Comparison of ENCODE assay signal across 22 cellular contexts in the genomic region with DNA sequence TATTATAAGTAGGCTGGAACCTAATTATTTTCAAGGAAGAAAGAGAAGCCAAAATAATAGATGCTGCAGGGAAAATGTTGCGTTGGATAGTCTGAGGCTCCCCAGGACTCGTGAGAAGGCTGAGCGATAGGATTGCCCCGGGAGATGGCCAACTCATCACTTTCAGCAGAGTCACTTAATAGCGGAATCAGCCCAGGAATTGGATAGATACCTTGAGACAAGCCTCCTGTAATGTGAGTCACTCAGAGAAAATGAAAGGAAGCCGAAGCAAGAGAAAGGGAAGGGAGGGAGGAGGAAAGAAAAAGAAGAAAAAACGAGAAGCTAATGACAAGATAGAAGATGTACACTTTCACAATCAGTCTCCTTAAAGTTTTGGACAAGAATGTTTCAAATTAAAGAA.
A peak's percentile ranks its signal among the peaks of the same experiment; 100 is the strongest.
DNase-seq lines count a peak whose midpoint lies in the region; TF ChIP-seq lines count a peak whose summit lies in the region.
"Had no signal": no experiment of that assay in that cellular context is flagged by ENCODE, and none has a peak within 500 bp of the region (broad histone marks: within the 10 kb centered on the region; RNA-seq: fewer than 3 reads in every experiment).

No MANE protein-coding gene starts in this region.

- H3K79me2 ChIP-seq in osteoblast (ENCODE audit: insufficient read depth, low read length): no peaks in the 10 kb centered on the region

- H3K4me2 ChIP-seq in osteoblast (ENCODE audit: insufficient read depth, low read length): peak overlapping the region; percentile 18
- H3K4me2 ChIP-seq: BLaER1 treated with 17β-estradiol and CSF1 and Interleukin-3, amounts not matched to agents 10 nM and 100 nM had no signal

- H4K20me1 ChIP-seq in osteoblast (ENCODE audit: insufficient read depth, low read length): no peaks in the 10 kb centered on the region
- H4K20me1 ChIP-seq: BLaER1 treated with 17β-estradiol and CSF1 and Interleukin-3, amounts not matched to agents 10 nM and 100 nM had no signal

- H3K9me3 ChIP-seq in osteoblast (ENCODE audit: low read depth, low read length): no peaks in the 10 kb centered on the region
- H3K9me3 ChIP-seq: upper lobe of left lung had no signal

- H3K4me1 ChIP-seq in osteoblast (ENCODE audit: insufficient read depth, low read length): no peaks in the 10 kb centered on the region
- H3K4me1 ChIP-seq: upper lobe of left lung had no signal

- DNase-seq in EH (ENCODE audit: low read depth) (peak; percentile 53), NCI-H226 (peak; percentile 33), epithelial cell of esophagus (ENCODE audit: low read depth) (peak; percentile 58), osteoblast (ENCODE audit: insufficient read length, low spot score, missing footprints) (no peak), NCI-H146 treated with DMSO at 0.1 percent for 48 hours (lab: John Stamatoyannopoulos, UW; ENCODE audit: unreplicated experiment) (no peak), mucosa of gallbladder (ENCODE audit: low spot score) (no peak), GF-D8 (lab: John Stamatoyannopoulos, UW) (no peak)
- no peak for DNase-seq in activated CD8-positive, alpha-beta memory T cell treated with anti-CD3 and anti-CD28 coated beads for 24 hours
- DNase-seq: activated CD4-positive, alpha-beta memory T cell treated with anti-CD3 and anti-CD28 coated beads for 36 hours; cerebellar nuclear complex; GOT3; head of caudate nucleus; left colon; NCI-H1105; NCI-H2081; NCI-H82; retina; SHP77; substantia nigra; T-helper 9 cell; upper lobe of left lung had no signal

- TF ChIP-seq CTCF in epithelial cell of esophagus (IDR thresholded peaks at IDR 0.05; ENCODE audit: insufficient read depth, low read depth, low read length, missing control alignments) (no peak), osteoblast (IDR thresholded peaks at IDR 0.05; ENCODE audit: extremely low read depth, low read depth, low read length) (no peak)

- H3K27me3 ChIP-seq in osteoblast (ENCODE audit: insufficient read depth, low read length): peaks cover 2% of the 10 kb centered on the region
- H3K27me3 ChIP-seq: BLaER1 treated with 17β-estradiol and CSF1 and Interleukin-3, amounts not matched to agents 10 nM and 100 nM; upper lobe of left lung had no signal

- no peak overlapping the region for H3K27ac ChIP-seq in osteoblast (ENCODE audit: low read depth, low read length)
- H3K27ac ChIP-seq: BLaER1 treated with 17β-estradiol and CSF1 and Interleukin-3, amounts not matched to agents 10 nM and 100 nM; upper lobe of left lung had no signal

- H2AFZ ChIP-seq in osteoblast (ENCODE audit: low read length): no peak overlapping the region

- H3K4me3 ChIP-seq in epithelial cell of esophagus (ENCODE audit: low read length) (no peak overlapping the region), osteoblast (ENCODE audit: insufficient read depth, low read length) (no peak overlapping the region)
- H3K4me3 ChIP-seq: BLaER1 treated with 17β-estradiol and CSF1 and Interleukin-3, amounts not matched to agents 10 nM and 100 nM; upper lobe of left lung had no signal

- H3K36me3 ChIP-seq in osteoblast (ENCODE audit: insufficient read depth, low read length): no peaks in the 10 kb centered on the region
- H3K36me3 ChIP-seq: BLaER1 treated with 17β-estradiol and CSF1 and Interleukin-3, amounts not matched to agents 10 nM and 100 nM; upper lobe of left lung had no signal

Comparison
In these comparisons a context has a peak if more than half of its experiments do, and no peak if none do; other contexts are left out.
1. DNase-seq: peak in EH (single experiment), NCI-H226 (single experiment) and epithelial cell of esophagus (single experiment); none in osteoblast (single experiment), activated CD8-positive, alpha-beta memory T cell treated with anti-CD3 and anti-CD28 coated beads for 24 hours (single experiment), NCI-H146 treated with DMSO at 0.1 percent for 48 hours (single experiment), mucosa of gallbladder (single experiment) and GF-D8 (single experiment).